In genomic region chr5:134092875-134093274, GRCh38 we compare ENCODE assay signal across 13 cellular contexts. TPM values are rescaled to one million over a fixed set of nuclear protein-coding genes. Genes with fewer than 3 reads are reported as not detected.
DNase-seq lines count a peak whose midpoint lies in the region; ATAC-seq and TF ChIP-seq lines count a peak whose summit lies in the region.
"Had no signal": no experiment of that assay in that cellular context is flagged by ENCODE, and none has a peak within 500 bp of the region (broad histone marks: within the 10 kb centered on the region; RNA-seq: fewer than 3 reads in every experiment).

No MANE protein-coding gene starts in this region.

- H3K4me3 ChIP-seq in colonic mucosa (no peak overlapping the region), esophagus squamous epithelium (no peak overlapping the region)
- H3K4me3 ChIP-seq: BLaER1 treated with 17β-estradiol and CSF1 and Interleukin-3, amounts not matched to agents 10 nM and 100 nM; cardiac muscle cell; ovary had no signal

- no peak overlapping the region for H3K27ac Mint-ChIP-seq in activated CD8-positive, alpha-beta memory T cell treated with anti-CD3 and anti-CD28 coated beads, Interleukin-2, amount 10 ng/mL, durations not matched to agents 7 days and 5 days

- TF ChIP-seq CTCF in colonic mucosa (IDR thresholded peaks at IDR 0.05), result no peak
- TF ChIP-seq CTCF in esophagus squamous epithelium (IDR thresholded peaks at IDR 0.05), result peak in 1 of 6 experiments; percentile 9

- H3K27ac ChIP-seq in colonic mucosa, result no peak overlapping the region
- no peak overlapping the region for H3K27ac ChIP-seq in esophagus squamous epithelium
- H3K27ac ChIP-seq: BLaER1 treated with 17β-estradiol and CSF1 and Interleukin-3, amounts not matched to agents 10 nM and 100 nM; cardiac muscle cell; ovary had no signal

- no peak for ATAC-seq in activated CD8-positive, alpha-beta memory T cell treated with anti-CD3 and anti-CD28 coated beads, Interleukin-2, amount 10 ng/mL, durations not matched to agents 7 days and 5 days
- ATAC-seq in stimulated activated naive CD8-positive, alpha-beta T cell treated with anti-CD3 and anti-CD28 coated beads, Interleukin-15, Interleukin-2, amounts not matched to agents 100 U/mL and 50 U/mL, for 24 hours, result peak; percentile 48
- no peak for ATAC-seq in left lobe of liver

- CTCF ChIA-PET in activated CD8-positive, alpha-beta memory T cell treated with anti-CD3 and anti-CD28 coated beads, Interleukin-2, amount 10 ng/mL, durations not matched to agents 7 days and 5 days (lab: Charles Lee), result interaction anchor here (1.1 to 1.5 kb wide), 3 partner anchors 9 to 54 kb away, joined by 3 to 6 read pairs (median 3); no protein-coding TSS in a partner anchor

- 27 to 75% methylated on average over 1 of the region's 1 CpG for WGBS in esophagus squamous epithelium, 2 donors

- H3K9ac ChIP-seq in colonic mucosa (ENCODE audit: low read depth in 2 of 2, low read length in 2 of 2), result peak overlapping the region in 1 of 2 donors; percentile 10
- H3K9ac ChIP-seq: BLaER1 treated with 17β-estradiol and CSF1 and Interleukin-3, amounts not matched to agents 10 nM and 100 nM had no signal

- no peak for TF ChIP-seq POLR2A in esophagus squamous epithelium (IDR thresholded peaks at IDR 0.05)

- no peaks in the 10 kb centered on the region for H3K36me3 Mint-ChIP-seq in activated CD8-positive, alpha-beta memory T cell treated with anti-CD3 and anti-CD28 coated beads, Interleukin-2, amount 10 ng/mL, durations not matched to agents 7 days and 5 days

- H3K27me3 Mint-ChIP-seq in activated CD8-positive, alpha-beta memory T cell treated with anti-CD3 and anti-CD28 coated beads, Interleukin-2, amount 10 ng/mL, durations not matched to agents 7 days and 5 days, result peaks cover 74% of the 10 kb centered on the region

- H3K36me3 ChIP-seq in colonic mucosa (no peaks in the 10 kb centered on the region), esophagus squamous epithelium (no peaks in the 10 kb centered on the region)
- H3K36me3 ChIP-seq: BLaER1 treated with 17β-estradiol and CSF1 and Interleukin-3, amounts not matched to agents 10 nM and 100 nM; cardiac muscle cell; ovary had no signal

- no peaks in the 10 kb centered on the region for H3K27me3 ChIP-seq in colonic mucosa
- H3K27me3 ChIP-seq in esophagus squamous epithelium, result peaks cover 0 to 39% (median 0%) of the 10 kb centered on the region in 4 donors
- H3K27me3 ChIP-seq: cardiac muscle cell, ovary had no signal

- no peaks in the 10 kb centered on the region for H3K9me3 Mint-ChIP-seq in activated CD8-positive, alpha-beta memory T cell treated with anti-CD3 and anti-CD28 coated beads, Interleukin-2, amount 10 ng/mL, durations not matched to agents 7 days and 5 days (ENCODE audit: low read depth)

- H3K9me3 ChIP-seq in colonic mucosa (no peaks in the 10 kb centered on the region), esophagus squamous epithelium (no peaks in the 10 kb centered on the region)
- H3K9me3 ChIP-seq: BLaER1 treated with 17β-estradiol and CSF1 and Interleukin-3, amounts not matched to agents 10 nM and 100 nM; ovary had no signal

- peaks cover 9% of the 10 kb centered on the region for H3K4me1 ChIP-seq in colonic mucosa
- H3K4me1 ChIP-seq in esophagus squamous epithelium, result peaks cover 0 to 33% (median 0%) of the 10 kb centered on the region in 3 donors

- H3K4me1 Mint-ChIP-seq in activated CD8-positive, alpha-beta memory T cell treated with anti-CD3 and anti-CD28 coated beads, Interleukin-2, amount 10 ng/mL, durations not matched to agents 7 days and 5 days, result peaks cover 6% of the 10 kb centered on the region

- H3K4me3 Mint-ChIP-seq in activated CD8-positive, alpha-beta memory T cell treated with anti-CD3 and anti-CD28 coated beads, Interleukin-2, amount 10 ng/mL, durations not matched to agents 7 days and 5 days, result no peak overlapping the region

- intact Hi-C loops in colonic mucosa (cut with DNase I) (no loop called here), esophagus squamous epithelium (cut with DNase I) (loop anchor here (10.0 kb wide), 1 partner anchor 48 kb away; no protein-coding TSS in a partner anchor)

- peak; percentile 60 for DNase-seq in activated CD8-positive, alpha-beta memory T cell treated with anti-CD3 and anti-CD28 coated beads for 24 hours
- DNase-seq in activated CD8-positive, alpha-beta memory T cell treated with anti-CD3 and anti-CD28 coated beads, Interleukin-2, amount 10 ng/mL, durations not matched to agents 7 days and 5 days, result no peak
- DNase-seq in NCI-H69 (lab: John Stamatoyannopoulos, UW) (peak; percentile 98), colonic mucosa (peak; percentile 60), NCI-H1092 (lab: John Stamatoyannopoulos, UW) (no peak), esophagus squamous epithelium (lab: John Stamatoyannopoulos, UW) (no peak), left lobe of liver (ENCODE audit: low spot score) (no peak)
- no peak for DNase-seq in stimulated activated naive CD8-positive, alpha-beta T cell treated with anti-CD3 and anti-CD28 coated beads, Interleukin-15, Interleukin-2, amounts not matched to agents 100 U/mL and 50 U/mL, for 24 hours
- DNase-seq: NCI-H2081 treated with DMSO at 0.1 percent for 48 hours, ovary, trophoblast cell had no signal

RNA-seq across cellular contexts. Expression of gene TCF7, which starts 21.6 kb away (rescaled TPM):
- 1 to 10 TPM; 7.0 to 7.9 TPM for total RNA-seq in activated CD8-positive, alpha-beta memory T cell treated with anti-CD3 and anti-CD28 coated beads, Interleukin-2, amount 10 ng/mL, durations not matched to agents 7 days and 5 days
- total RNA-seq in colonic mucosa (1 to 10 TPM; 4.3 to 9.4 TPM), esophagus squamous epithelium (1 to 10 TPM; 1.9 to 7.6 (median 2.8) TPM), left lobe of liver (3.1 TPM)

Comparison
In these comparisons a context has a peak if more than half of its experiments do, and no peak if none do; other contexts are left out.
1. DNase-seq: peak in activated CD8-positive, alpha-beta memory T cell treated with anti-CD3 and anti-CD28 coated beads for 24 hours (single experiment), NCI-H69 (single experiment) and colonic mucosa (single experiment); none in activated CD8-positive, alpha-beta memory T cell treated with anti-CD3 and anti-CD28 coated beads, Interleukin-2, amount 10 ng/mL, durations not matched to agents 7 days and 5 days (single experiment), stimulated activated naive CD8-positive, alpha-beta T cell treated with anti-CD3 and anti-CD28 coated beads, Interleukin-15, Interleukin-2, amounts not matched to agents 100 U/mL and 50 U/mL, for 24 hours (single experiment), NCI-H1092 (single experiment), esophagus squamous epithelium (single experiment) and left lobe of liver (single experiment).